ENCODE assay signal across 18 cellular contexts in genomic region chr10:24133839-24134238, GRCh38.
DNase-seq lines count a peak whose midpoint lies in the region; ATAC-seq and TF ChIP-seq lines count a peak whose summit lies in the region.
"Had no signal": no experiment of that assay in that cellular context is flagged by ENCODE, and none has a peak within 500 bp of the region (broad histone marks: within the 10 kb centered on the region; RNA-seq: fewer than 3 reads in every experiment).

No MANE protein-coding gene starts in this region.

- TF ChIP-seq POLR2A in thyroid gland (IDR thresholded peaks at IDR 0.05), result peak in 1 of 2 donors; percentile 13

- WGBS in thyroid gland, 2 donors, result 0 to 11% methylated on average over 1 of the region's 1 CpG

- H3K27me3 ChIP-seq in thyroid gland, result no peaks in the 10 kb centered on the region

- no peak overlapping the region for H3K4me3 ChIP-seq in thyroid gland (replicated peaks in 1 of 3)

- intact Hi-C loops in left colon (cut with DNase I, micrococcal nuclease), result no loop called here
- intact Hi-C loops in thyroid gland (cut with DNase I), result no loop called here

- peak overlapping the region in 2 of 3 donors; percentile 60 to 90 for H3K27ac ChIP-seq in thyroid gland

- peak; percentile 68 for ATAC-seq in left colon
- no peak for ATAC-seq in HG03095 (IDR thresholded peaks at IDR 0.05; ENCODE audit: unreplicated experiment)
- ATAC-seq: PC-3 had no signal

- H3K36me3 ChIP-seq in thyroid gland, result no peaks in the 10 kb centered on the region

- no peaks in the 10 kb centered on the region for H3K9me3 ChIP-seq in thyroid gland
- H3K9me3 ChIP-seq: SK-N-SH had no signal

- TF ChIP-seq CTCF in thyroid gland (IDR thresholded peaks at IDR 0.05), result no peak

- DNase-seq in DMS53 (lab: John Stamatoyannopoulos, UW) (peak; percentile 67), DMS79 treated with DMSO at 0.1 percent for 48 hours (lab: John Stamatoyannopoulos, UW) (peak; percentile 47), left colon (no peak), thyroid gland (no peak), SKM-1 (lab: John Stamatoyannopoulos, UW; ENCODE audit: unreplicated experiment) (no peak), dermis blood vessel endothelial cell (no peak)
- DNase-seq: C1 segment of cervical spinal cord; CD4-positive, alpha-beta memory T cell; COR-L47; DND-41; NCI-H1048; NCI-H1694; NCI-H2081 treated with DMSO at 0.1 percent for 48 hours; NCI-H524; NCI-H748 treated with DMSO at 0.1 percent for 48 hours; PC-3; SK-N-SH had no signal

- H3K4me1 ChIP-seq in thyroid gland, result peaks cover 40 to 47% of the 10 kb centered on the region in 2 donors

Comparison
In these comparisons a context has a peak if more than half of its experiments do, and no peak if none do; other contexts are left out.
1. DNase-seq: peak in DMS53 (single experiment) and DMS79 treated with DMSO at 0.1 percent for 48 hours (single experiment); none in left colon (0 of 2), thyroid gland (0 of 2), SKM-1 (single experiment) and dermis blood vessel endothelial cell (single experiment).